1 cellular context compared by ENCODE assay signal in genomic region chr1:27350673-27351540, GRCh38.
A peak's percentile ranks its signal among the peaks of the same experiment; 100 is the strongest.
TF ChIP-seq lines count a peak whose summit lies in the region.

No MANE protein-coding gene starts in this region.

TF ChIP-seq in HepG2, 621 proteins besides CTCF, POLR2A, EP300 and RAD21 (continued from another document and continues in another):
- TF ChIP-seq THAP9 (CRISPR knock-in tag; IDR thresholded peaks at IDR 0.05; ENCODE audit: borderline replicate concordance) (no peak), ZNF776 (CRISPR knock-in tag; IDR thresholded peaks at IDR 0.05) (no peak), ZGPAT (CRISPR knock-in tag; IDR thresholded peaks at IDR 0.05) (no peak), TEAD3 (CRISPR knock-in tag; optimal IDR thresholded peaks at IDR 0.05; ENCODE audit: borderline replicate concordance) (no peak), HOXA7 (CRISPR knock-in tag; IDR thresholded peaks at IDR 0.05) (no peak), MYC (CRISPR knock-in tag; IDR thresholded peaks at IDR 0.05; ENCODE audit: borderline replicate concordance) (peak; percentile 11; the same call in 1 of the 2 replicates), IRF9 (CRISPR knock-in tag; IDR thresholded peaks at IDR 0.05; ENCODE audit: borderline replicate concordance) (peak; percentile 52; the same call in 1 of the 2 replicates), IRX3 (CRISPR knock-in tag; IDR thresholded peaks at IDR 0.05; ENCODE audit: borderline replicate concordance, low read depth) (no peak), PAWR (CRISPR knock-in tag; IDR thresholded peaks at IDR 0.05; ENCODE audit: borderline replicate concordance) (no peak), PAX8 (CRISPR knock-in tag; IDR thresholded peaks at IDR 0.05; ENCODE audit: borderline replicate concordance) (no peak), ZFX (CRISPR knock-in tag; IDR thresholded peaks at IDR 0.05; ENCODE audit: low read depth) (0 out of 2 replicates have a peak, but pooled peaks have one; percentile 24), NFATC3 (CRISPR knock-in tag; IDR thresholded peaks at IDR 0.05) (no peak), CREB1 (IDR thresholded peaks at IDR 0.05) (no peak), CREB1 (CRISPR knock-in tag; IDR thresholded peaks at IDR 0.05) (no peak), ZHX2 (IDR thresholded peaks at IDR 0.05; ENCODE audit: low read depth) (no peak), ZHX2 (CRISPR knock-in tag; IDR thresholded peaks at IDR 0.05; ENCODE audit: borderline replicate concordance) (no peak), PATZ1 (CRISPR knock-in tag; IDR thresholded peaks at IDR 0.05) (peak; percentile 25; the same call in 1 of the 2 replicates), KLF15 (CRISPR knock-in tag; IDR thresholded peaks at IDR 0.05; ENCODE audit: borderline replicate concordance) (no peak), HNRNPH1 (optimal IDR thresholded peaks at IDR 0.05; ENCODE audit: low read depth, low read length) (no peak), TRIM22 (IDR thresholded peaks at IDR 0.05) (no peak), MAFK (conservative IDR thresholded peaks at IDR 0.05 in 1 of 2, IDR thresholded peaks at IDR 0.05 in 1 of 2; ENCODE audit: low read length in 2 of 2) (no peak), SP4 (CRISPR knock-in tag; IDR thresholded peaks at IDR 0.05) (peak; percentile 65; the same call in 1 of the 2 replicates), GZF1 (CRISPR knock-in tag; IDR thresholded peaks at IDR 0.05) (no peak), THAP8 (CRISPR knock-in tag; IDR thresholded peaks at IDR 0.05; ENCODE audit: borderline replicate concordance) (no peak), NAIF1 (CRISPR knock-in tag; IDR thresholded peaks at IDR 0.05; ENCODE audit: borderline replicate concordance) (no peak), ZNF275 (CRISPR knock-in tag; IDR thresholded peaks at IDR 0.05; ENCODE audit: borderline replicate concordance) (no peak), REST (IDR thresholded peaks at IDR 0.05; ENCODE audit: borderline replicate concordance in 1 of 2, low read depth in 1 of 2, low read length in 2 of 2) (no peak), ZBTB37 (CRISPR knock-in tag; IDR thresholded peaks at IDR 0.05) (no peak), SP2 (CRISPR knock-in tag; IDR thresholded peaks at IDR 0.05) (no peak), ZNF878 (CRISPR knock-in tag; IDR thresholded peaks at IDR 0.05) (no peak), TOE1 (CRISPR knock-in tag; IDR thresholded peaks at IDR 0.05) (no peak)
